ENCODE assay signal across 30 cellular contexts in genomic region chr4:87236851-87237250, GRCh38.
"Had no signal": no experiment of that assay in that cellular context is flagged by ENCODE, and none has a peak within 500 bp of the region (broad histone marks: within the 10 kb centered on the region; RNA-seq: fewer than 3 reads in every experiment).

No MANE protein-coding gene starts in this region.

- DNase-seq: activated CD4-positive, alpha-beta memory T cell treated with anti-CD3 and anti-CD28 coated beads, Interleukin-2, amount 10 ng/mL, durations not matched to agents 7 days and 5 days; activated CD4-positive, alpha-beta T cell treated with anti-CD3 and anti-CD28 coated beads for 48 hours; activated CD4-positive, CD25-positive, alpha-beta regulatory T cell; activated gamma-delta T cell; adrenal gland; brain microvascular endothelial cell; central memory CD4-positive, alpha-beta T cell; dermis blood vessel endothelial cell; effector memory CD4-positive, alpha-beta T cell; foreskin melanocyte; glutamatergic neuron; hippocampal formation; kidney glomerular epithelial cell; left lung; psoas muscle; stimulated activated CD4-positive, alpha-beta T cell treated with anti-CD3 and anti-CD28 coated beads, Interleukin-12 subunit alpha, Interleukin-12 subunit beta, amount 100 ng/mL, for 4 hours; stimulated activated CD4-positive, alpha-beta T cell treated with anti-CD3 and anti-CD28 coated beads, Interleukin-4, amount 100 ng/mL, for 4 hours; substantia nigra; T-helper 1 cell; T-helper 9 cell; thyroid gland had no signal

- H3K4me1 ChIP-seq: ascending aorta, pancreas, psoas muscle, right atrium auricular region had no signal

- H3K27ac ChIP-seq: ascending aorta, brain microvascular endothelial cell, left lung, neutrophil, pancreas, psoas muscle, right atrium auricular region had no signal

- H3K9me3 Mint-ChIP-seq: activated CD4-positive, alpha-beta memory T cell treated with anti-CD3 and anti-CD28 coated beads, Interleukin-2, amount 10 ng/mL, durations not matched to agents 7 days and 5 days; activated naive CD4-positive, alpha-beta T cell treated with anti-CD3 and anti-CD28 coated beads, Interleukin-2, amount 50 U/mL, for 24 hours; nephron; stimulated activated naive CD8-positive, alpha-beta T cell treated with anti-CD3 and anti-CD28 coated beads, Interleukin-15, Interleukin-2, amounts not matched to agents 100 ng/mL and 50 ng/mL, for 24 hours had no signal

- H3K36me3 Mint-ChIP-seq: activated naive CD4-positive, alpha-beta T cell treated with anti-CD3 and anti-CD28 coated beads, Interleukin-2, amount 50 U/mL, for 24 hours had no signal

- H3K9me3 ChIP-seq: adrenal gland, left lung, neutrophil, pancreas, psoas muscle, right atrium auricular region, thyroid gland had no signal

- H3K36me3 ChIP-seq: adrenal gland, ascending aorta, brain microvascular endothelial cell, left lung, neutrophil, pancreas, right atrium auricular region, thyroid gland had no signal

- H3K27ac Mint-ChIP-seq: activated CD4-positive, alpha-beta memory T cell treated with anti-CD3 and anti-CD28 coated beads, Interleukin-2, amount 10 ng/mL, durations not matched to agents 7 days and 5 days; activated T-helper 1 cell treated with anti-CD3 and anti-CD28 coated beads, Interleukin-12 subunit alpha, Interleukin-12 subunit beta, Interleukin-2, Interleukin-4 antibody, amounts not matched to agents 30 ng/mL and 10 ng/mL and 1 ng/mL, durations not matched to agents 14 hours and 24 hours and 36 hours; nephron had no signal

- H3K4me3 ChIP-seq: lung had no signal

- H3K4me1 Mint-ChIP-seq: activated naive CD4-positive, alpha-beta T cell treated with anti-CD3 and anti-CD28 coated beads, Interleukin-2, amount 50 U/mL, for 24 hours; nephron had no signal

- H3K27me3 ChIP-seq: adrenal gland, ascending aorta, brain microvascular endothelial cell, left lung, neutrophil, pancreas, right atrium auricular region, thyroid gland had no signal
